ENCODE assay signal across 26 cellular contexts in genomic region chr2:238902285-238902684, GRCh38. TPM values are rescaled to one million over a fixed set of nuclear protein-coding genes. Genes with fewer than 3 reads are reported as not detected.
"Had no signal": no experiment of that assay in that cellular context is flagged by ENCODE, and none has a peak within 500 bp of the region (broad histone marks: within the 10 kb centered on the region; RNA-seq: fewer than 3 reads in every experiment).

No MANE protein-coding gene starts in this region.

- H3K4me2 ChIP-seq: KMS-11 had no signal

- H3K4me1 ChIP-seq: Peyer's patch, SJCRH30 had no signal

- H3K27me3 Mint-ChIP-seq: activated B cell treated with CpG ODN at 0.5 μM for 24 hours; activated CD4-positive, alpha-beta T cell treated with anti-CD3 and anti-CD28 coated beads, Interleukin-2, amount 10 ng/mL, durations not matched to agents 24 days and 14 days had no signal

- H3K36me3 Mint-ChIP-seq: activated CD8-positive, alpha-beta memory T cell treated with anti-CD3 and anti-CD28 coated beads, Interleukin-2, amount 10 ng/mL, durations not matched to agents 7 days and 5 days; activated naive CD4-positive, alpha-beta T cell treated with anti-CD3 and anti-CD28 coated beads, Interleukin-2, amount 50 U/mL, for 72 hours; brain had no signal

- ATAC-seq: activated CD8-positive, alpha-beta memory T cell treated with anti-CD3 and anti-CD28 coated beads, Interleukin-2, amount 10 ng/mL, durations not matched to agents 7 days and 5 days; activated naive CD4-positive, alpha-beta T cell treated with anti-CD3 and anti-CD28 coated beads, Interleukin-2, amount 50 U/mL, for 72 hours; activated naive CD8-positive, alpha-beta T cell treated with anti-CD3 and anti-CD28 coated beads, Interleukin-2, amount 50 U/mL, for 24 hours; T-helper 17 cell had no signal

- H3K27me3 ChIP-seq: Peyer's patch had no signal

- H3K9ac ChIP-seq: KMS-11 had no signal

- H3K9me3 Mint-ChIP-seq: activated B cell treated with CpG ODN at 0.5 μM for 24 hours; activated naive CD4-positive, alpha-beta T cell treated with anti-CD3 and anti-CD28 coated beads, Interleukin-2, amount 50 U/mL, for 72 hours; activated T-cell treated with anti-CD3 and anti-CD28 coated beads, Interleukin-2, amount 50 U/mL, for 24 hours; central memory CD8-positive, alpha-beta T cell had no signal

- DNase-seq: activated B cell treated with CpG ODN at 0.5 μM for 24 hours; activated CD4-positive, alpha-beta T cell treated with anti-CD3 and anti-CD28 coated beads for 1 hour; activated CD4-positive, alpha-beta T cell treated with anti-CD3 and anti-CD28 coated beads, Interleukin-2, amount 10 ng/mL, durations not matched to agents 24 days and 14 days; activated CD4-positive, alpha-beta T cell treated with anti-CD3 and anti-CD28 coated beads, Interleukin-2, amount 50 U/mL, for 48 hours; activated CD8-positive, alpha-beta memory T cell treated with anti-CD3 and anti-CD28 coated beads, Interleukin-2, amount 10 ng/mL, durations not matched to agents 7 days and 5 days; activated effector memory CD4-positive, alpha-beta T cell treated with Interleukin-2 at 50 U/mL for 16 hours; activated naive CD4-positive, alpha-beta T cell; activated naive CD8-positive, alpha-beta T cell treated with anti-CD3 and anti-CD28 coated beads, Interleukin-2, amount 50 U/mL, for 24 hours; activated T-cell treated with anti-CD3 and anti-CD28 coated beads, Interleukin-2, amount 50 U/mL, for 24 hours; amygdala; NCI-H1092; NCI-H1417; NCI-H2029; NCI-H510A treated with DMSO at 0.1 percent for 48 hours; NCI-H69; Right ventricle myocardium superior; SJCRH30; T-helper 17 cell; T-helper 9 cell had no signal

- H3K4me3 Mint-ChIP-seq: activated B cell treated with CpG ODN at 0.5 μM for 24 hours; activated CD4-positive, alpha-beta T cell treated with anti-CD3 and anti-CD28 coated beads, Interleukin-2, amount 10 ng/mL, durations not matched to agents 24 days and 14 days; activated CD8-positive, alpha-beta memory T cell treated with anti-CD3 and anti-CD28 coated beads, Interleukin-2, amount 10 ng/mL, durations not matched to agents 7 days and 5 days; activated naive CD8-positive, alpha-beta T cell treated with anti-CD3 and anti-CD28 coated beads, Interleukin-2, amount 50 U/mL, for 24 hours; activated T-cell treated with anti-CD3 and anti-CD28 coated beads, Interleukin-2, amount 50 U/mL, for 24 hours; activated T-helper 1 cell treated with anti-CD3 and anti-CD28 coated beads, Interleukin-12 subunit alpha, Interleukin-12 subunit beta, Interleukin-2, Interleukin-4 antibody, amounts not matched to agents 30 ng/mL and 10 ng/mL and 1 ng/mL, durations not matched to agents 14 hours and 24 hours and 36 hours; brain; central memory CD8-positive, alpha-beta T cell; T-helper 17 cell had no signal

- H3K9me3 ChIP-seq: Peyer's patch, SJCRH30 had no signal

- H3K4me1 Mint-ChIP-seq: activated B cell treated with CpG ODN at 0.5 μM for 24 hours; activated CD4-positive, alpha-beta T cell treated with anti-CD3 and anti-CD28 coated beads, Interleukin-2, amount 10 ng/mL, durations not matched to agents 24 days and 14 days; activated CD8-positive, alpha-beta memory T cell treated with anti-CD3 and anti-CD28 coated beads, Interleukin-2, amount 10 ng/mL, durations not matched to agents 7 days and 5 days; activated naive CD8-positive, alpha-beta T cell treated with anti-CD3 and anti-CD28 coated beads, Interleukin-2, amount 50 U/mL, for 24 hours; brain; central memory CD8-positive, alpha-beta T cell; T-helper 17 cell had no signal

- H3K27ac Mint-ChIP-seq: activated B cell treated with CpG ODN at 0.5 μM for 24 hours; activated CD4-positive, alpha-beta T cell treated with anti-CD3 and anti-CD28 coated beads, Interleukin-2, amount 10 ng/mL, durations not matched to agents 24 days and 14 days; activated CD8-positive, alpha-beta memory T cell treated with anti-CD3 and anti-CD28 coated beads, Interleukin-2, amount 10 ng/mL, durations not matched to agents 7 days and 5 days; activated naive CD4-positive, alpha-beta T cell treated with anti-CD3 and anti-CD28 coated beads, Interleukin-2, amount 50 U/mL, for 72 hours; activated naive CD8-positive, alpha-beta T cell treated with anti-CD3 and anti-CD28 coated beads, Interleukin-2, amount 50 U/mL, for 24 hours; activated T-cell treated with anti-CD3 and anti-CD28 coated beads, Interleukin-2, amount 50 U/mL, for 24 hours; activated T-helper 1 cell treated with anti-CD3 and anti-CD28 coated beads, Interleukin-12 subunit alpha, Interleukin-12 subunit beta, Interleukin-2, Interleukin-4 antibody, amounts not matched to agents 30 ng/mL and 10 ng/mL and 1 ng/mL, durations not matched to agents 14 hours and 24 hours and 36 hours; brain; T-helper 17 cell had no signal

- H3K36me3 ChIP-seq: Peyer's patch, SJCRH30 had no signal

- H3K4me3 ChIP-seq: Peyer's patch, SJCRH30 had no signal

- H3K27ac ChIP-seq: KMS-11, Peyer's patch, RWPE1, SJCRH30 had no signal

RNA-seq across cellular contexts. Expression of gene TWIST2, which starts 54.4 kb away (rescaled TPM):
- total RNA-seq: activated B cell treated with CpG ODN at 0.5 μM for 24 hours; activated CD4-positive, alpha-beta T cell treated with anti-CD3 and anti-CD28 coated beads, Interleukin-2, amount 10 ng/mL, durations not matched to agents 24 days and 14 days; activated CD8-positive, alpha-beta memory T cell treated with anti-CD3 and anti-CD28 coated beads, Interleukin-2, amount 10 ng/mL, durations not matched to agents 7 days and 5 days; activated naive CD4-positive, alpha-beta T cell treated with anti-CD3 and anti-CD28 coated beads, Interleukin-2, amount 50 U/mL, for 72 hours; activated T-helper 1 cell treated with anti-CD3 and anti-CD28 coated beads, Interleukin-12 subunit alpha, Interleukin-12 subunit beta, Interleukin-2, Interleukin-4 antibody, amounts not matched to agents 30 ng/mL and 10 ng/mL and 1 ng/mL, durations not matched to agents 14 hours and 24 hours and 36 hours; SJCRH30; T-helper 17 cell had no signal
